Comparison of ENCODE assay signal across 14 cellular contexts in genomic region chr1:195954848-195955247, GRCh38.
DNase-seq lines count a peak whose midpoint lies in the region; ATAC-seq and TF ChIP-seq lines count a peak whose summit lies in the region.
"Had no signal": no experiment of that assay in that cellular context is flagged by ENCODE, and none has a peak within 500 bp of the region (broad histone marks: within the 10 kb centered on the region; RNA-seq: fewer than 3 reads in every experiment).

No MANE protein-coding gene starts in this region.

- no peaks in the 10 kb centered on the region for H3K36me3 Mint-ChIP-seq in activated T-helper 1 cell treated with anti-CD3 and anti-CD28 coated beads, Interleukin-12 subunit alpha, Interleukin-12 subunit beta, Interleukin-2, Interleukin-4 antibody, amounts not matched to agents 30 ng/mL and 10 ng/mL and 1 ng/mL, durations not matched to agents 14 hours and 24 hours and 36 hours (ENCODE audit: low read depth)

- no peak overlapping the region for H3K27ac Mint-ChIP-seq in activated T-helper 1 cell treated with anti-CD3 and anti-CD28 coated beads, Interleukin-12 subunit alpha, Interleukin-12 subunit beta, Interleukin-2, Interleukin-4 antibody, amounts not matched to agents 30 ng/mL and 10 ng/mL and 1 ng/mL, durations not matched to agents 14 hours and 24 hours and 36 hours
- H3K27ac Mint-ChIP-seq: B cell; CD4-positive, alpha-beta T cell; GM23338 had no signal

- no peak overlapping the region for H3K4me3 ChIP-seq in right atrium auricular region
- H3K4me3 ChIP-seq in heart left ventricle = no peak overlapping the region
- H3K4me3 ChIP-seq in right cardiac atrium (ENCODE audit: low read length) = no peak overlapping the region
- no peak overlapping the region for H3K4me3 ChIP-seq in transverse colon
- H3K4me3 ChIP-seq: GM23338 had no signal

- H3K27ac ChIP-seq in right atrium auricular region (peak overlapping the region in 1 of 2 donors; percentile 19), heart left ventricle (peak overlapping the region in 2 of 12 donors; percentile 2 to 18), right cardiac atrium (ENCODE audit: low read length) (no peak overlapping the region), transverse colon (no peak overlapping the region)

- H3K36me3 ChIP-seq in right atrium auricular region (no peaks in the 10 kb centered on the region), heart left ventricle (no peaks in the 10 kb centered on the region), transverse colon (no peaks in the 10 kb centered on the region)

- no peak for TF ChIP-seq EP300 in transverse colon (IDR thresholded peaks at IDR 0.05; ENCODE audit: low read depth)

- 14 to 36% (median 23%) methylated on average over 6 of the region's 6 CpGs for WGBS in heart left ventricle, 4 donors
- 38% methylated on average over 6 of the region's 6 CpGs for WGBS in right cardiac atrium
- WGBS in transverse colon (ENCODE audit: low coverage in 1 of 2), 2 donors = 33 to 61% methylated on average over 3 to 6 of the region's 6 CpGs

- ATAC-seq in Right ventricle myocardium superior (ENCODE audit: poor library complexity) (peak; percentile 96), heart left ventricle (peak; percentile 79 to 95 (median 82)), right cardiac atrium (peak; percentile 59 to 66)
- ATAC-seq: GM23338 had no signal

- no peaks in the 10 kb centered on the region for H3K4me1 ChIP-seq in right atrium auricular region
- peaks cover 0 to 2% (median 0%) of the 10 kb centered on the region in 12 donors for H3K4me1 ChIP-seq in heart left ventricle
- H3K4me1 ChIP-seq in right cardiac atrium (ENCODE audit: control insufficient read depth, insufficient read depth, low read length) = no peaks in the 10 kb centered on the region
- no peaks in the 10 kb centered on the region for H3K4me1 ChIP-seq in transverse colon

- no peaks in the 10 kb centered on the region for H3K9me3 ChIP-seq in right atrium auricular region
- H3K9me3 ChIP-seq in heart left ventricle = no peaks in the 10 kb centered on the region
- no peaks in the 10 kb centered on the region for H3K9me3 ChIP-seq in right cardiac atrium (ENCODE audit: control insufficient read depth, low read length)
- no peaks in the 10 kb centered on the region for H3K9me3 ChIP-seq in transverse colon

- DNase-seq in Right ventricle myocardium superior (peak; percentile 52), right atrium auricular region (ENCODE audit: low spot score) (no peak), heart left ventricle (peak in 4 of 5 donors; percentile 37 to 77 (median 52)), right cardiac atrium (peak; percentile 15 to 48 (median 35)), NCI-H2107 (lab: John Stamatoyannopoulos, UW) (no peak), transverse colon (no peak)
- DNase-seq in activated T-helper 1 cell treated with anti-CD3 and anti-CD28 coated beads, Interleukin-12 subunit alpha, Interleukin-12 subunit beta, Interleukin-2, Interleukin-4 antibody, amounts not matched to agents 30 ng/mL and 10 ng/mL and 1 ng/mL, durations not matched to agents 14 hours and 24 hours and 36 hours (ENCODE audit: low spot score) = no peak
- DNase-seq: C1 segment of cervical spinal cord; CD4-positive, alpha-beta T cell; DMS79 treated with DMSO at 0.1 percent for 48 hours; EL; H9 had no signal

- intact Hi-C loops in Right ventricle myocardium superior (cut with DNase I) (no loop called here), heart left ventricle (cut with DNase I) (no loop called here), right cardiac atrium (cut with DNase I) (no loop called here), transverse colon (cut with DNase I; ENCODE audit: low total_unique reads) (no loop called here)
- intact Hi-C loops in activated T-helper 1 cell treated with anti-CD3 and anti-CD28 coated beads, Interleukin-12 subunit alpha, Interleukin-12 subunit beta, Interleukin-2, Interleukin-4 antibody, amounts not matched to agents 30 ng/mL and 10 ng/mL and 1 ng/mL, durations not matched to agents 14 hours and 24 hours and 36 hours (cut with micrococcal nuclease) = no loop called here

- TF ChIP-seq CTCF in right atrium auricular region (IDR thresholded peaks at IDR 0.05) = no peak
- TF ChIP-seq CTCF in heart left ventricle (IDR thresholded peaks at IDR 0.05) = no peak
- TF ChIP-seq CTCF in transverse colon (IDR thresholded peaks at IDR 0.05) = no peak

- in situ Hi-C loops in transverse colon (cut with MboI; ENCODE audit: low pct_ligation_motif_present in 1 of 4, low pct_unique_long_range_greater_than_20kb in 1 of 4, low sequenced_read_pairs in 3 of 4) = no loop called here

- TF ChIP-seq POLR2A in heart left ventricle (IDR thresholded peaks at IDR 0.05) = no peak
- TF ChIP-seq POLR2A in transverse colon (IDR thresholded peaks at IDR 0.05) = no peak

- H3K27me3 Mint-ChIP-seq in activated T-helper 1 cell treated with anti-CD3 and anti-CD28 coated beads, Interleukin-12 subunit alpha, Interleukin-12 subunit beta, Interleukin-2, Interleukin-4 antibody, amounts not matched to agents 30 ng/mL and 10 ng/mL and 1 ng/mL, durations not matched to agents 14 hours and 24 hours and 36 hours (ENCODE audit: insufficient read depth) = no peaks in the 10 kb centered on the region
- H3K27me3 Mint-ChIP-seq: B cell; CD4-positive, alpha-beta T cell had no signal

- H3K27me3 ChIP-seq in right atrium auricular region (no peaks in the 10 kb centered on the region), heart left ventricle (no peaks in the 10 kb centered on the region), right cardiac atrium (ENCODE audit: control insufficient read depth, insufficient read depth) (no peaks in the 10 kb centered on the region), transverse colon (no peaks in the 10 kb centered on the region)

- no peaks in the 10 kb centered on the region for H3K4me1 Mint-ChIP-seq in activated T-helper 1 cell treated with anti-CD3 and anti-CD28 coated beads, Interleukin-12 subunit alpha, Interleukin-12 subunit beta, Interleukin-2, Interleukin-4 antibody, amounts not matched to agents 30 ng/mL and 10 ng/mL and 1 ng/mL, durations not matched to agents 14 hours and 24 hours and 36 hours (ENCODE audit: low read depth)
- H3K4me1 Mint-ChIP-seq: B cell had no signal

- no peak overlapping the region for H3K4me3 Mint-ChIP-seq in activated T-helper 1 cell treated with anti-CD3 and anti-CD28 coated beads, Interleukin-12 subunit alpha, Interleukin-12 subunit beta, Interleukin-2, Interleukin-4 antibody, amounts not matched to agents 30 ng/mL and 10 ng/mL and 1 ng/mL, durations not matched to agents 14 hours and 24 hours and 36 hours
- H3K4me3 Mint-ChIP-seq: B cell; CD4-positive, alpha-beta T cell; GM23338; H9 had no signal

- no peaks in the 10 kb centered on the region for H3K9me3 Mint-ChIP-seq in activated T-helper 1 cell treated with anti-CD3 and anti-CD28 coated beads, Interleukin-12 subunit alpha, Interleukin-12 subunit beta, Interleukin-2, Interleukin-4 antibody, amounts not matched to agents 30 ng/mL and 10 ng/mL and 1 ng/mL, durations not matched to agents 14 hours and 24 hours and 36 hours
- H3K9me3 Mint-ChIP-seq: CD4-positive, alpha-beta T cell; GM23338; H9 had no signal

Comparison
In these comparisons a context has a peak if more than half of its experiments do, and no peak if none do; other contexts are left out.
1. DNase-seq: peak in Right ventricle myocardium superior (single experiment), heart left ventricle (4 of 5) and right cardiac atrium (3 of 3); none in right atrium auricular region (single experiment), NCI-H2107 (single experiment), activated T-helper 1 cell treated with anti-CD3 and anti-CD28 coated beads, Interleukin-12 subunit alpha, Interleukin-12 subunit beta, Interleukin-2, Interleukin-4 antibody, amounts not matched to agents 30 ng/mL and 10 ng/mL and 1 ng/mL, durations not matched to agents 14 hours and 24 hours and 36 hours (single experiment) and transverse colon (single experiment).
2. Peak in every context shown above with its lines, with median percentiles within 50 percentile points of each other: ATAC-seq.